ENCODE assay signal across 22 cellular contexts in genomic region chr7:115850774-115851173, GRCh38.
"Had no signal": no experiment of that assay in that cellular context is flagged by ENCODE, and none has a peak within 500 bp of the region (broad histone marks: within the 10 kb centered on the region; RNA-seq: fewer than 3 reads in every experiment).

No MANE protein-coding gene starts in this region.

- H3K4me3 ChIP-seq: coronary artery, dorsolateral prefrontal cortex, esophagus squamous epithelium, gastrocnemius medialis, heart right ventricle, left lung, lower lobe of right lung had no signal

- H3K27me3 ChIP-seq: gastrocnemius medialis, heart right ventricle, left lung had no signal

- H3K4me3 Mint-ChIP-seq: endodermal cell; naive thymus-derived CD4-positive, alpha-beta T cell had no signal

- H3K9me3 ChIP-seq: esophagus squamous epithelium, gastrocnemius medialis, heart right ventricle, left lung, lower lobe of right lung had no signal

- H3K4me1 ChIP-seq: esophagus squamous epithelium, gastrocnemius medialis, heart right ventricle, left lung, lower lobe of right lung had no signal

- H3K27ac Mint-ChIP-seq: endodermal cell; naive thymus-derived CD4-positive, alpha-beta T cell had no signal

- ATAC-seq: esophagus mucosa; gastrocnemius medialis; heart right ventricle; left cardiac atrium; left ventricle myocardium superior; lower lobe of right lung; naive thymus-derived CD4-positive, alpha-beta T cell had no signal

- H3K9me3 Mint-ChIP-seq: endodermal cell had no signal

- H3K27ac ChIP-seq: coronary artery, dorsolateral prefrontal cortex, epithelial cell of prostate, esophagus squamous epithelium, gastrocnemius medialis, heart right ventricle, left lung, lower lobe of right lung had no signal

- H3K36me3 Mint-ChIP-seq: naive thymus-derived CD4-positive, alpha-beta T cell had no signal

- FAIRE-seq: colon, endometrium, islet of Langerhans, keratinocyte had no signal

- DNase-seq: dorsolateral prefrontal cortex; effector CD4-positive, alpha-beta T cell; effector memory CD4-positive, alpha-beta T cell; endodermal cell; esophagus squamous epithelium; gastrocnemius medialis; glutamatergic neuron; heart right ventricle; hippocampal formation; left cardiac atrium; left lung; left ventricle myocardium superior; lower lobe of right lung; midbrain had no signal

- H3K4me1 Mint-ChIP-seq: endodermal cell; naive thymus-derived CD4-positive, alpha-beta T cell had no signal

- H3K36me3 ChIP-seq: esophagus squamous epithelium, gastrocnemius medialis, heart right ventricle, left lung, lower lobe of right lung had no signal
